15 cellular contexts compared by ENCODE assay signal in genomic region chr21:37357691-37358090, GRCh38.
"Had no signal": no experiment of that assay in that cellular context is flagged by ENCODE, and none has a peak within 500 bp of the region (broad histone marks: within the 10 kb centered on the region; RNA-seq: fewer than 3 reads in every experiment).

No MANE protein-coding gene starts in this region.

- H3K36me3 ChIP-seq: colonic mucosa, upper lobe of left lung had no signal

- H3K4me1 ChIP-seq: colonic mucosa had no signal

- ATAC-seq: left colon; natural killer cell; stimulated activated naive B cell treated with anti-CD40 and anti-IgM and Interleukin-4, amounts not matched to agents 10 μg/mL and 1 μg/mL and 100 μg/mL, for 72 hours; WTC11 had no signal

- H3K27me3 ChIP-seq: colonic mucosa, upper lobe of left lung had no signal

- H3K27ac ChIP-seq: colonic mucosa had no signal

- DNase-seq: activated CD4-positive, alpha-beta T cell treated with anti-CD3 and anti-CD28 coated beads, Interleukin-2, amount 10 ng/mL, durations not matched to agents 24 days and 14 days; activated naive CD4-positive, alpha-beta T cell treated with anti-CD3 and anti-CD28 coated beads, Interleukin-2, amount 10 ng/mL, durations not matched to agents 7 days and 5 days; caudate nucleus; colonic mucosa; effector CD8-positive, alpha-beta T cell; erythroblast; glutamatergic neuron; left colon; natural killer cell; right cardiac atrium; stimulated activated CD4-positive, alpha-beta T cell treated with anti-CD3 and anti-CD28 coated beads, Interleukin-2, amount 100 ng/mL, for 24 hours; stimulated activated naive B cell treated with anti-CD40 and anti-IgM and Interleukin-4, amounts not matched to agents 10 μg/mL and 1 μg/mL and 100 μg/mL, for 72 hours; substantia nigra; upper lobe of left lung had no signal

- H3K4me3 ChIP-seq: colonic mucosa, upper lobe of left lung had no signal

- H3K9me3 ChIP-seq: colonic mucosa, upper lobe of left lung had no signal
